In the genomic region with DNA sequence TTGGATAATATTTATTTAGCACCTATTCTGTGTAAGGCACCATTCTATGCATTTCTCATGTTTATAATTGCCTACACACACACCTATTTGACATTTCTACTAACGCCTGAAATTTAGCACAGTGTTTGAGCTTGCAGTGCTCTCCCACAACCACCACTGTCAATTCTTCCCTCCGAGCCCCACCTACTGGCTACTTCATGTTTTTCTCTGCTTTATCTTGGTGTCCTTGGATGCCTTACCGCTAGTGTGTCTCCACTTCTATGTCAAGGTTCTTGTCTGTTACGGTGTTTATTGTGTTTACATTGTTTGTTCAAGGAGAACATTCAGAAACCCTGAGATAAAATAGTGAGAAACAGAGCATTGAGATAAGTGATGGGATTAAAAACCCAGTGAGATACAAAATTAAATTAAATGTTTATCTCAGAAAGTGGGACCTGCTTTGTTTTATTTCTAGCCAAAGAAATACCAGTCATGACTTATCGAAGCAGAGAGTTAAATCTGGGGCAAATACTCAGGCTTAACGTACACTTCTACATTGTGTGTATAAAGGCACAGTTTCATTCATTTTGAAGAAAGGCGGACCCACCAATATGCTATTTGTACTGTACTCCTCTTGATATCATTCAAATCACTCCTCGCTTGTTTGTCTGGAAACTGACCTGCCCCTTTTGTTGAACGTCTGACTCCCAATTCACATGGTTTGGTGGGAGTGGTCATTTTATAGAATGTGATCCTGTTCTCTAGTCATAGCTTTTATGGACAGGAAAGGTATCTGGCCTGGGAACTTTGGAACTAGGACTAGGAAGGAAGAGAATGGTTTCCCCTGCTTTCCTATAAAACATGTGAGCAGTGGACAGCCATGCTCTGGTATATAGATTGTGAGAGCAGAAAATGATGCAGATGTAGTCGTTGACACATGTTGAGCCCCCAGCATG, we compare ENCODE assay signal across 9 cellular contexts. TPM values are rescaled to one million over a fixed set of nuclear protein-coding genes. Genes with fewer than 3 reads are reported as not detected.
DNase-seq lines count a peak whose midpoint lies in the region; ATAC-seq, FAIRE-seq and TF ChIP-seq lines count a peak whose summit lies in the region.
"Had no signal": no experiment of that assay in that cellular context is flagged by ENCODE, and none has a peak within 500 bp of the region (broad histone marks: within the 10 kb centered on the region; RNA-seq: fewer than 3 reads in every experiment).

No MANE protein-coding gene starts in this region.

- no peaks in the 10 kb centered on the region; the same call in 1 of the 2 replicates for H4K20me1 ChIP-seq in K562 (replicated peaks; ENCODE audit: control insufficient read depth, insufficient read depth, low read length)

- peak; percentile 76 for FAIRE-seq in K562 (lab: Jason Lieb, UNC)

- no peak overlapping the region for H3K9ac ChIP-seq in K562 (ENCODE audit: insufficient read depth in 1 of 2, low read depth in 2 of 2, low read length in 2 of 2)

- no peak for TF ChIP-seq EP300 in K562 (IDR thresholded peaks at IDR 0.05; ENCODE audit: low read length)

- no peaks in the 10 kb centered on the region for H3K36me3 ChIP-seq in K562 (ENCODE audit: control insufficient read depth, insufficient read depth, low read length)
- H3K36me3 ChIP-seq: thoracic aorta had no signal

- H3K27me3 ChIP-seq in K562 (ENCODE audit: control insufficient read depth in 2 of 2, insufficient read depth in 2 of 2, low read length in 2 of 2), result peaks cover 0 to 5% of the 10 kb centered on the region in 2 experiments; a peak in 2 of 5 replicates

- H3K4me3 ChIP-seq in K562, result no peak overlapping the region
- H3K4me3 ChIP-seq: thoracic aorta had no signal

- H3K27ac ChIP-seq in 22Rv1 (peak overlapping the region; percentile 78), K562 (ENCODE audit: extremely low read depth, low read depth, low read length) (no peak overlapping the region)
- H3K27ac ChIP-seq: thoracic aorta had no signal

- peak; percentile 81 for TF ChIP-seq CTCF in 22Rv1 (IDR thresholded peaks at IDR 0.05)
- TF ChIP-seq CTCF in K562 (IDR thresholded peaks at IDR 0.05 in 2 of 3, conservative IDR thresholded peaks at IDR 0.05 in 1 of 3; ENCODE audit: insufficient read depth in 2 of 3, low read depth in 1 of 3, low read length in 3 of 3), result peak; percentile 53 to 79 (median 63)

- peak; percentile 7 for DNase-seq in GDM1 (lab: John Stamatoyannopoulos, UW)
- DNase-seq in NCI-H2227 (lab: John Stamatoyannopoulos, UW; ENCODE audit: unreplicated experiment), result peak; percentile 63
- peak; percentile 15 to 55 (median 16) for DNase-seq in K562 (ENCODE audit: extremely low read depth in 1 of 4, low spot score in 3 of 4)
- no peak for DNase-seq in left lobe of liver (ENCODE audit: low spot score)
- DNase-seq in NK-92 treated with Interleukin-12 subunit alpha and Interleukin-12 subunit beta, amount 100 ng/mL, for 24 hours (lab: John Stamatoyannopoulos, UW), result no peak
- no peak for DNase-seq in GM19238 (ENCODE audit: insufficient read length, low spot score)

- H3K4me1 ChIP-seq in K562 (replicated peaks in 1 of 2; ENCODE audit: control insufficient read depth in 2 of 2, insufficient read depth in 2 of 2, low read length in 2 of 2), result no peaks in the 10 kb centered on the region

- ATAC-seq in HG02759 (IDR thresholded peaks at IDR 0.05; ENCODE audit: unreplicated experiment), result peak; percentile 48
- ATAC-seq in K562, result peak; percentile 90
- ATAC-seq in left lobe of liver, result peak; percentile 82

- no peak for TF ChIP-seq POLR2A in K562 (conservative IDR thresholded peaks at IDR 0.05)

- in situ Hi-C loops in K562 (cut with MboI), result loop anchor here (10.0 kb wide), 1 partner anchor 418 kb away; no protein-coding TSS in a partner anchor

- peak; percentile 54 to 72 for TF ChIP-seq RAD21 in K562 (CRISPR knock-in tag; conservative IDR thresholded peaks at IDR 0.05 in 1 of 2, IDR thresholded peaks at IDR 0.05 in 1 of 2)

- under 1% methylated on average over 10 of the region's 10 CpGs for WGBS in K562 (ENCODE audit: insufficient coverage, low coverage, missing lambda C conversion rate)

- intact Hi-C loops in K562 (cut with micrococcal nuclease), result loop anchor here (10.0 kb wide), 1 partner anchor 218 kb away; no protein-coding TSS in a partner anchor

- no peak overlapping the region for H2AFZ ChIP-seq in K562 (ENCODE audit: low read depth, low read length)

- CTCF ChIA-PET in K562 (lab: Yijun Ruan, JAX; ENCODE audit: low intra/inter-chr PET ratio), result interaction anchor here (1.1 kb wide), 1 partner anchor 306 kb away, joined by 7 read pairs; a partner anchor contains a TSS

- BruUV-seq in K562 (replicated peaks; lab: Mats Ljungman, UMichigan), result no TSS peak

- H3K9me1 ChIP-seq in K562 (ENCODE audit: control insufficient read depth, insufficient read depth, low read length), result no peaks in the 10 kb centered on the region

- H3K4me2 ChIP-seq in K562 (ENCODE audit: insufficient read depth, low read length), result no peak overlapping the region

- POLR2A ChIA-PET in K562 (lab: Yijun Ruan, JAX), result interaction anchor here (1.0 to 1.2 kb wide), 2 partner anchors 300 to 425 kb away, joined by 3 read pairs; a partner anchor contains a TSS

- H3K9me3 ChIP-seq in K562 (replicated peaks; ENCODE audit: control insufficient read depth, insufficient read depth, low read depth, low read length), result no peaks in the 10 kb centered on the region
- H3K9me3 ChIP-seq: thoracic aorta had no signal

- H3K79me2 ChIP-seq in K562 (ENCODE audit: control insufficient read depth, insufficient read depth, low read length), result no peaks in the 10 kb centered on the region

TF ChIP-seq in K562, 482 proteins besides CTCF, POLR2A, EP300 and RAD21:
- 0 out of 2 replicates have a peak, but pooled peaks have one; percentile 26 for TF ChIP-seq SMC3 (conservative IDR thresholded peaks at IDR 0.05; ENCODE audit: insufficient read depth, low read depth, low read length)
- TF ChIP-seq PTTG1 (tag; IDR thresholded peaks at IDR 0.05; ENCODE audit: low read depth), result no peak
- TF ChIP-seq, protein P1, sequence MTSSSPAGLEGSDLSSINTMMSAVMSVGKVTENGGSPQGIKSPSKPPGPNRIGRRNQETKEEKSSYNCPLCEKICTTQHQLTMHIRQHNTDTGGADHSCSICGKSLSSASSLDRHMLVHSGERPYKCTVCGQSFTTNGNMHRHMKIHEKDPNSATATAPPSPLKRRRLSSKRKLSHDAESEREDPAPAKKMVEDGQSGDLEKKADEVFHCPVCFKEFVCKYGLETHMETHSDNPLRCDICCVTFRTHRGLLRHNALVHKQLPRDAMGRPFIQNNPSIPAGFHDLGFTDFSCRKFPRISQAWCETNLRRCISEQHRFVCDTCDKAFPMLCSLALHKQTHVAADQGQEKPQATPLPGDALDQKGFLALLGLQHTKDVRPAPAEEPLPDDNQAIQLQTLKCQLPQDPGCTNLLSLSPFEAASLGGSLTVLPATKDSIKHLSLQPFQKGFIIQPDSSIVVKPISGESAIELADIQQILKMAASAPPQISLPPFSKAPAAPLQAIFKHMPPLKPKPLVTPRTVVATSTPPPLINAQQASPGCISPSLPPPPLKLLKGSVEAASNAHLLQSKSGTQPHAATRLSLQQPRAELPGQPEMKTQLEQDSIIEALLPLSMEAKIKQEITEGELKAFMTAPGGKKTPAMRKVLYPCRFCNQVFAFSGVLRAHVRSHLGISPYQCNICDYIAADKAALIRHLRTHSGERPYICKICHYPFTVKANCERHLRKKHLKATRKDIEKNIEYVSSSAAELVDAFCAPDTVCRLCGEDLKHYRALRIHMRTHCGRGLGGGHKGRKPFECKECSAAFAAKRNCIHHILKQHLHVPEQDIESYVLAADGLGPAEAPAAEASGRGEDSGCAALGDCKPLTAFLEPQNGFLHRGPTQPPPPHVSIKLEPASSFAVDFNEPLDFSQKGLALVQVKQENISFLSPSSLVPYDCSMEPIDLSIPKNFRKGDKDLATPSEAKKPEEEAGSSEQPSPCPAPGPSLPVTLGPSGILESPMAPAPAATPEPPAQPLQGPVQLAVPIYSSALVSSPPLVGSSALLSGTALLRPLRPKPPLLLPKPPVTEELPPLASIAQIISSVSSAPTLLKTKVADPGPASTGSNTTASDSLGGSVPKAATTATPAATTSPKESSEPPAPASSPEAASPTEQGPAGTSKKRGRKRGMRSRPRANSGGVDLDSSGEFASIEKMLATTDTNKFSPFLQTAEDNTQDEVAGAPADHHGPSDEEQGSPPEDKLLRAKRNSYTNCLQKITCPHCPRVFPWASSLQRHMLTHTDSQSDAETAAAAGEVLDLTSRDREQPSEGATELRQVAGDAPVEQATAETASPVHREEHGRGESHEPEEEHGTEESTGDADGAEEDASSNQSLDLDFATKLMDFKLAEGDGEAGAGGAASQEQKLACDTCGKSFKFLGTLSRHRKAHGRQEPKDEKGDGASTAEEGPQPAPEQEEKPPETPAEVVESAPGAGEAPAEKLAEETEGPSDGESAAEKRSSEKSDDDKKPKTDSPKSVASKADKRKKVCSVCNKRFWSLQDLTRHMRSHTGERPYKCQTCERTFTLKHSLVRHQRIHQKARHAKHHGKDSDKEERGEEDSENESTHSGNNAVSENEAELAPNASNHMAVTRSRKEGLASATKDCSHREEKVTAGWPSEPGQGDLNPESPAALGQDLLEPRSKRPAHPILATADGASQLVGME (CRISPR knock-in tag; IDR thresholded peaks at IDR 0.05), result no peak
- TF ChIP-seq PTRF (tag; IDR thresholded peaks at IDR 0.05), result no peak

RNA-seq across cellular contexts. Expression of a gene that starts 39.2 kb away (rescaled TPM):
- 3.4 and 14.9 TPM in 2 replicates for total RNA-seq in K562 (2011; cell fraction: chromatin; rRNA removed; ENCODE audit: low replicate concordance)
- total RNA-seq in K562 (2011; cell fraction: nucleolus; rRNA removed), result 1.8 and 2.6 TPM in 2 replicates
- total RNA-seq in K562 (2011; cell fraction: nucleoplasm; rRNA removed), result 5.7 and 13.4 TPM in 2 replicates
- total RNA-seq in K562 (2014; rRNA removed) (3.0 and 7.3 TPM in 2 replicates), K562 (2014; rRNA removed; fragmentation: Illumina TruSeq; extraction: Trizol) (5.4 and 8.8 TPM in 2 replicates), K562 (2015; rRNA removed; fragmentation: Illumina TruSeq; extraction: Trizol) (4.7 and 4.9 TPM in 2 replicates), K562 (2021) (6.4 and 7.3 TPM in 2 replicates), left lobe of liver (3.2 TPM)
- polyA plus RNA-seq in K562 (2011; rRNA removed) (0.65 and 5.6 TPM in 2 replicates), K562 (2014; fragmentation: Illumina TruSeq; extraction: Trizol) (7.8 and 8.0 TPM in 2 replicates), K562 (2014; fragmentation: Nextera tagmentation; extraction: Ambion mirVana) (1 to 10 TPM; 1.4 to 2.0 TPM), K562 (2014; rRNA removed) (6.4 and 6.7 TPM in 2 replicates)
- 0.32 and 1.4 TPM in 2 replicates for polyA plus RNA-seq in K562 (2011; cell fraction: cytosol; rRNA removed)
- polyA plus RNA-seq in K562 (2011; cell fraction: nucleus; rRNA removed), result 0.46 and 2.4 TPM in 2 replicates
- polyA plus RNA-seq in K562 (2012), result 3.1 and 6.1 TPM in 2 replicates
- 1.5 and 10.3 TPM in 2 replicates for polyA minus RNA-seq in K562 (2011; rRNA and poly(A)+ RNA removed)
- 0.18 and 3.0 TPM in 2 replicates for polyA minus RNA-seq in K562 (2011; cell fraction: cytosol; rRNA and poly(A)+ RNA removed)
- 0.78 and 3.2 TPM in 2 replicates for polyA minus RNA-seq in K562 (2011; cell fraction: nucleus; rRNA and poly(A)+ RNA removed)

Comparison
In these comparisons a context has a peak if more than half of its experiments do, and no peak if none do; other contexts are left out.
1. DNase-seq: peak in GDM1 (single experiment), NCI-H2227 (single experiment) and K562 (4 of 4); none in left lobe of liver (single experiment), NK-92 treated with Interleukin-12 subunit alpha and Interleukin-12 subunit beta, amount 100 ng/mL, for 24 hours (single experiment) and GM19238 (single experiment).
2. Peak in every context shown above with its lines, with median percentiles within 50 percentile points of each other: ATAC-seq.